10 cellular contexts compared by ENCODE assay signal in genomic region chr16:81780350-81780749, GRCh38. TPM values are rescaled to one million over a fixed set of nuclear protein-coding genes. Genes with fewer than 3 reads are reported as not detected.
A peak's percentile ranks its signal among the peaks of the same experiment; 100 is the strongest.
DNase-seq lines count a peak whose midpoint lies in the region; ATAC-seq, FAIRE-seq and TF ChIP-seq lines count a peak whose summit lies in the region.
"Had no signal": no experiment of that assay in that cellular context is flagged by ENCODE, and none has a peak within 500 bp of the region (broad histone marks: within the 10 kb centered on the region; RNA-seq: fewer than 3 reads in every experiment).

No MANE protein-coding gene starts in this region.

- peaks cover 40% of the 10 kb centered on the region for H3K4me1 Mint-ChIP-seq in endothelial cell (ENCODE audit: unreplicated experiment)

- WGBS in spleen, 5 donors, result 49 to 60% (median 55%) methylated on average over 8 of the region's 8 CpGs

- TF ChIP-seq POLR2A in GM12891 (IDR thresholded peaks at IDR 0.05; ENCODE audit: low read depth, low read length), result no peak
- no peak for TF ChIP-seq POLR2A in spleen (IDR thresholded peaks at IDR 0.05)

- no peaks in the 10 kb centered on the region for H3K9me3 Mint-ChIP-seq in endothelial cell (ENCODE audit: unreplicated experiment)

- peak overlapping the region; percentile 48 for H3K27ac Mint-ChIP-seq in endothelial cell (ENCODE audit: unreplicated experiment)

- H3K9me3 ChIP-seq in NT2/D1 (ENCODE audit: insufficient read depth, low read length) (no peaks in the 10 kb centered on the region), spleen (no peaks in the 10 kb centered on the region)
- H3K9me3 ChIP-seq: body of pancreas had no signal

- no peak overlapping the region for H3K9ac ChIP-seq in NT2/D1 (ENCODE audit: insufficient read length, low read depth)

- TF ChIP-seq CTCF in endothelial cell (IDR thresholded peaks at IDR 0.05; ENCODE audit: unreplicated experiment) (no peak), spleen (IDR thresholded peaks at IDR 0.05 in 8 of 11, conservative IDR thresholded peaks at IDR 0.05 in 3 of 11) (no peak), foreskin keratinocyte (conservative IDR thresholded peaks at IDR 0.05) (no peak)

- H3K4me1 ChIP-seq in NT2/D1 (ENCODE audit: insufficient read depth, insufficient read length) (peaks cover 7% of the 10 kb centered on the region), spleen (peaks cover 14 to 74% (median 59%) of the 10 kb centered on the region in 6 donors), foreskin keratinocyte (no peaks in the 10 kb centered on the region)

- intact Hi-C loops in spleen (cut with DNase I; ENCODE audit: low total_unique reads), result loop anchor here (10.0 kb wide), 1 partner anchor 84 kb away; no protein-coding TSS in a partner anchor

- H3K36me3 Mint-ChIP-seq in endothelial cell (ENCODE audit: low read depth, unreplicated experiment), result no peaks in the 10 kb centered on the region

- ATAC-seq in foreskin keratinocyte, result no peak

- DNase-seq in GM12891 (ENCODE audit: insufficient read length, low spot score) (no peak), NT2/D1 (ENCODE audit: low read depth, low spot score) (no peak), endothelial cell (ENCODE audit: low spot score) (no peak), spleen (no peak), AML-193 (lab: John Stamatoyannopoulos, UW) (no peak), foreskin keratinocyte (no peak), COLO829 (ENCODE audit: low spot score) (no peak)

- peak; percentile 66 for FAIRE-seq in GM12891 (lab: Jason Lieb, UNC)
- FAIRE-seq: G401.6 had no signal

- H3K36me3 ChIP-seq in NT2/D1 (ENCODE audit: insufficient read depth, insufficient read length, low read length), result no peaks in the 10 kb centered on the region
- H3K36me3 ChIP-seq in spleen, result peaks cover 0 to 3% (median 0%) of the 10 kb centered on the region in 6 donors

- H3K27me3 Mint-ChIP-seq in endothelial cell (ENCODE audit: unreplicated experiment), result peaks cover 20% of the 10 kb centered on the region

- peak overlapping the region in 7 of 8 donors; percentile 75 to 97 (median 95) for H3K27ac ChIP-seq in spleen
- no peak overlapping the region for H3K27ac ChIP-seq in foreskin keratinocyte
- H3K27ac ChIP-seq: VCaP had no signal

- peaks cover 33% of the 10 kb centered on the region for H3K27me3 ChIP-seq in NT2/D1 (ENCODE audit: insufficient read depth, insufficient read length)
- peaks cover 0 to 4% (median 0%) of the 10 kb centered on the region in 7 donors for H3K27me3 ChIP-seq in spleen (replicated peaks in 1 of 7)
- peaks cover 52% of the 10 kb centered on the region for H3K27me3 ChIP-seq in foreskin keratinocyte
- H3K27me3 ChIP-seq: body of pancreas had no signal

- H3K4me3 Mint-ChIP-seq in endothelial cell (ENCODE audit: unreplicated experiment), result peak overlapping the region; percentile 96

- H3K4me3 ChIP-seq in NT2/D1 (ENCODE audit: insufficient read length, low read depth) (peak overlapping the region; percentile 79), spleen (peak overlapping the region; percentile 74 to 98 (median 86))

TF ChIP-seq in GM12891, 5 proteins besides CTCF, POLR2A, EP300 and RAD21:
- no peak for TF ChIP-seq TAF1 (IDR thresholded peaks at IDR 0.05; ENCODE audit: low read depth, low read length)
- no peak for TF ChIP-seq PAX5 (IDR thresholded peaks at IDR 0.05; ENCODE audit: insufficient read depth, low read length, severe bottlenecking)
- TF ChIP-seq POU2F2 (IDR thresholded peaks at IDR 0.05; ENCODE audit: low read depth, low read length), result no peak
- TF ChIP-seq SPI1 (IDR thresholded peaks at IDR 0.05; ENCODE audit: low read depth, low read length), result 0 out of 2 replicates have a peak, but pooled peaks have one; percentile 8
- no peak for TF ChIP-seq POLR2AphosphoS5 (IDR thresholded peaks at IDR 0.05; ENCODE audit: low read depth, low read length)

RNA-seq across cellular contexts. Expression of gene PLCG2, which starts 1.3 kb away (rescaled TPM):
- polyA plus RNA-seq in GM12891 (2012; ENCODE audit: low read depth, missing spikeins), result 139 TPM
- total RNA-seq in endothelial cell (ENCODE audit: unreplicated experiment) (103 TPM), spleen (100 to 1,000 TPM; 111 to 277 (median 161) TPM), foreskin keratinocyte (1.8 and 2.2 TPM in 2 replicates)
- polyA plus RNA-seq in spleen (10 to 100 TPM; 57.1 to 83.2 (median 61.9) TPM), foreskin keratinocyte (0.72 and 0.87 TPM in 2 replicates)

Comparison
In these comparisons a context has a peak if more than half of its experiments do, and no peak if none do; other contexts are left out.
1. RNA of gene PLCG2, which starts 1.3 kb away (total RNA-seq): 111 to 277 TPM in spleen and 103 TPM in endothelial cell (single experiment); 1.8 to 2.2 TPM in foreskin keratinocyte; every median in the first group is over 10 times any median in the second.